Comparison of ENCODE assay signal across 9 cellular contexts in genomic region chr9:112041536-112042243, GRCh38.
DNase-seq lines count a peak whose midpoint lies in the region; ATAC-seq, FAIRE-seq and TF ChIP-seq lines count a peak whose summit lies in the region.
"Had no signal": no experiment of that assay in that cellular context is flagged by ENCODE, and none has a peak within 500 bp of the region (broad histone marks: within the 10 kb centered on the region; RNA-seq: fewer than 3 reads in every experiment).

No MANE protein-coding gene starts in this region.

- no peaks in the 10 kb centered on the region for H3K27me3 ChIP-seq in H1 (replicated peaks in 1 of 4; ENCODE audit: control insufficient read depth in 3 of 4, extremely low read depth in 1 of 4, insufficient read depth in 3 of 4, low read length in 3 of 4)
- H3K27me3 ChIP-seq in mesendoderm (ENCODE audit: insufficient read depth, low read length, poor library complexity) = no peaks in the 10 kb centered on the region

- H3K36me3 ChIP-seq in H1 (ENCODE audit: control insufficient read depth in 2 of 4, insufficient read depth in 4 of 4, low read length in 3 of 4) (no peaks in the 10 kb centered on the region), mesendoderm (ENCODE audit: control insufficient read depth, insufficient read depth, low read length) (no peaks in the 10 kb centered on the region)

- H3K4ac ChIP-seq in H1 (replicated peaks; ENCODE audit: insufficient read length, low read depth, low read length) (peak overlapping the region; percentile 58), mesendoderm (ENCODE audit: low read depth, low read length) (peak overlapping the region; percentile 74)

- H4K20me1 ChIP-seq in H1 (replicated peaks in 1 of 2; ENCODE audit: control insufficient read depth in 1 of 2, insufficient read depth in 2 of 2, low read length in 2 of 2) = no peaks in the 10 kb centered on the region

- peak; percentile 97 for DNase-seq in AG09319 (ENCODE audit: extremely low read depth, low read depth)
- DNase-seq in LHCN-M2 (ENCODE audit: low read depth) = peak; percentile 100
- DNase-seq in H1 (ENCODE audit: low read depth in 1 of 2, low spot score in 2 of 2) = peak; percentile 58 to 87
- DNase-seq in mesendoderm = peak; percentile 99
- DNase-seq in activated CD8-positive, alpha-beta memory T cell treated with anti-CD3 and anti-CD28 coated beads, Interleukin-2, amount 50 U/mL, for 48 hours = no peak
- no peak for DNase-seq in T-helper 9 cell
- DNase-seq: amygdala had no signal

- POLR2A ChIA-PET in H1 (lab: Charles Lee; ENCODE audit: partially characterized antibody) = no interaction called here

- peak overlapping the region; percentile 84 for H2BK20ac ChIP-seq in H1 (ENCODE audit: low read length)

- TF ChIP-seq RAD21 in H1 (IDR thresholded peaks at IDR 0.05 in 1 of 2, conservative IDR thresholded peaks at IDR 0.05 in 1 of 2; ENCODE audit: low read depth in 2 of 2, low read length in 2 of 2) = no peak; a peak in 1 of 4 replicates

- H4K91ac ChIP-seq in H1 (replicated peaks; ENCODE audit: insufficient read length, low read length) = peak overlapping the region; percentile 69

- 77% methylated on average over 8 of the region's 8 CpGs; no CpG with 5 or more reads in 1 of the 2 experiments for WGBS in H1 (ENCODE audit: extremely low coverage in 1 of 2, insufficient coverage in 1 of 2, insufficient read length in 1 of 2, insufficient replicate concordance in 2 of 2, low coverage in 1 of 2, low lambda C conversion rate in 2 of 2, missing lambda C conversion rate in 1 of 2), 2 experiments
- no CpG with 5 or more reads among the region's 8 CpGs for WGBS in mesendoderm (ENCODE audit: extremely low coverage, insufficient coverage, low lambda C conversion rate)

- H2BK12ac ChIP-seq in H1 (ENCODE audit: low read depth, low read length) = peak overlapping the region; percentile 99

- H3K79me2 ChIP-seq in H1 (ENCODE audit: control insufficient read depth in 1 of 2, insufficient read depth in 2 of 2, low read length in 2 of 2) (no peaks in the 10 kb centered on the region), mesendoderm (ENCODE audit: control insufficient read depth, insufficient read depth, low read length) (no peaks in the 10 kb centered on the region)

- peak overlapping the region; percentile 78 for H3K18ac ChIP-seq in H1 (ENCODE audit: extremely low read depth, low read length)
- H3K18ac ChIP-seq in mesendoderm (ENCODE audit: low read length) = no peak overlapping the region

- no peak overlapping the region; the same call in 1 of the 2 replicates for H2BK15ac ChIP-seq in H1 (ENCODE audit: low read length)
- H2BK15ac ChIP-seq in mesendoderm (replicated peaks; ENCODE audit: low read depth) = no peak overlapping the region

- no peak overlapping the region for H3K23ac ChIP-seq in H1 (ENCODE audit: insufficient read length)
- no peak overlapping the region for H3K23ac ChIP-seq in mesendoderm (ENCODE audit: low read length)

- ATAC-seq in HG03460 (IDR thresholded peaks at IDR 0.05; ENCODE audit: unreplicated experiment) (no peak), HG03521 (IDR thresholded peaks at IDR 0.05; ENCODE audit: unreplicated experiment) (no peak)

- no peak overlapping the region for H4K8ac ChIP-seq in H1 (ENCODE audit: extremely low read depth, insufficient read depth, low read length)
- H4K8ac ChIP-seq in mesendoderm (ENCODE audit: low read depth, low read length) = no peak overlapping the region

- H2AK5ac ChIP-seq in H1 (ENCODE audit: low read depth, low read length) (peak overlapping the region; percentile 96), mesendoderm (ENCODE audit: low read length) (no peak overlapping the region)

- H2BK5ac ChIP-seq in H1 (ENCODE audit: low read depth, low read length) = peak overlapping the region; percentile 86
- H2BK5ac ChIP-seq in mesendoderm (ENCODE audit: low read length) = peak overlapping the region; percentile 39

- H3K4me1 ChIP-seq in H1 (replicated peaks in 1 of 4; ENCODE audit: control insufficient read depth in 3 of 4, insufficient read depth in 4 of 4, low read length in 3 of 4) (peaks cover 5 to 18% (median 9%) of the 10 kb centered on the region in 4 experiments), mesendoderm (ENCODE audit: control insufficient read depth, low read depth, low read length) (peaks cover 8% of the 10 kb centered on the region)

- no peak for FAIRE-seq in H1 (lab: Jason Lieb, UNC)

- CTCF ChIA-PET in H1 (lab: Charles Lee; ENCODE audit: partially characterized antibody) = interaction anchor here (0.9 to 1.3 kb wide), 4 partner anchors 10 to 336 kb away, joined by 3 to 4 read pairs (median 4); no protein-coding TSS in a partner anchor

- no peaks in the 10 kb centered on the region for H3K79me1 ChIP-seq in H1 (ENCODE audit: low read depth, low read length)
- H3K79me1 ChIP-seq in mesendoderm (ENCODE audit: low read length) = no peaks in the 10 kb centered on the region

- peak overlapping the region; percentile 28 to 33 for H3K4me2 ChIP-seq in H1 (ENCODE audit: insufficient read depth in 1 of 2, low read depth in 2 of 2, low read length in 2 of 2)
- H3K4me2 ChIP-seq in mesendoderm (ENCODE audit: low read length) = no peak overlapping the region

- H3K9ac ChIP-seq in H1 (replicated peaks in 1 of 4; ENCODE audit: extremely low read depth in 1 of 4, low read depth in 3 of 4, low read length in 3 of 4) (peak overlapping the region in 1 of 4 experiments; percentile 24; a peak in 1 of 7 replicates), mesendoderm (ENCODE audit: low read length) (no peak overlapping the region)

- no peaks in the 10 kb centered on the region for H3K9me3 ChIP-seq in H1 (ENCODE audit: insufficient read depth in 2 of 2, low read depth in 1 of 2, low read length in 1 of 2)

- H3K27ac ChIP-seq in H1 (ENCODE audit: low read depth, low read length) (0 out of 2 replicates have a peak overlapping the region, but pooled peaks have one; percentile 8), mesendoderm (ENCODE audit: low read depth, low read length) (peak overlapping the region; percentile 37)

- H2BK120ac ChIP-seq in H1 (replicated peaks; ENCODE audit: low read depth, low read length) (peak overlapping the region; percentile 48), mesendoderm (ENCODE audit: low read depth, low read length) (no peak overlapping the region)

- no peak overlapping the region for H4K5ac ChIP-seq in H1 (ENCODE audit: insufficient read length, low read depth, low read length)
- no peak overlapping the region for H4K5ac ChIP-seq in mesendoderm (ENCODE audit: low read length)

- H3K4me3 ChIP-seq in H1 (ENCODE audit: extremely low read depth in 1 of 4, insufficient read depth in 2 of 4, low read depth in 3 of 4, low read length in 4 of 4) (no peak overlapping the region), mesendoderm (ENCODE audit: low read length) (no peak overlapping the region)

- no peak overlapping the region for H3K14ac ChIP-seq in H1 (ENCODE audit: insufficient read length)

- H2AFZ ChIP-seq in H1 (ENCODE audit: low read length) = no peak overlapping the region

- TF ChIP-seq EP300 in H1 (IDR thresholded peaks at IDR 0.05; ENCODE audit: borderline replicate concordance in 1 of 2, low read depth in 2 of 2, low read length in 2 of 2) = peak in 1 of 2 experiments; percentile 56; a peak in 1 of 3 replicates

- H3K56ac ChIP-seq in H1 (replicated peaks; ENCODE audit: insufficient read length, low read depth, low read length) (no peak overlapping the region), mesendoderm (ENCODE audit: low read length) (peak overlapping the region; percentile 28)

- TF ChIP-seq POLR2A in H1 (IDR thresholded peaks at IDR 0.05; ENCODE audit: control extremely low read depth in 1 of 2, low read depth in 2 of 2, low read length in 2 of 2) = no peak

- TF ChIP-seq CTCF in AG09319 (IDR thresholded peaks at IDR 0.05; ENCODE audit: low read depth, low read length) (no peak), H1 (IDR thresholded peaks at IDR 0.05; ENCODE audit: control extremely low read depth in 1 of 3, insufficient read depth in 1 of 3, low read depth in 1 of 3, low read length in 3 of 3) (no peak)

- no peaks in the 10 kb centered on the region; the same call in 1 of the 2 replicates for H3K23me2 ChIP-seq in H1 (ENCODE audit: low read depth, low read length)

TF ChIP-seq in H1, 55 proteins besides CTCF, POLR2A, EP300 and RAD21 (continues in another document):
- TF ChIP-seq SAP30 (IDR thresholded peaks at IDR 0.05; ENCODE audit: insufficient read depth, insufficient replicate concordance, low read length) = no peak
- TF ChIP-seq SRF (IDR thresholded peaks at IDR 0.05; ENCODE audit: low read depth, low read length) = no peak

Comparison
In these comparisons a context has a peak if more than half of its experiments do, and no peak if none do; other contexts are left out.
1. DNase-seq: peak in AG09319 (single experiment), LHCN-M2 (single experiment), H1 (2 of 2) and mesendoderm (single experiment); none in activated CD8-positive, alpha-beta memory T cell treated with anti-CD3 and anti-CD28 coated beads, Interleukin-2, amount 50 U/mL, for 48 hours (single experiment) and T-helper 9 cell (single experiment).